ENCODE assay signal across 1 cellular context in the genomic region with DNA sequence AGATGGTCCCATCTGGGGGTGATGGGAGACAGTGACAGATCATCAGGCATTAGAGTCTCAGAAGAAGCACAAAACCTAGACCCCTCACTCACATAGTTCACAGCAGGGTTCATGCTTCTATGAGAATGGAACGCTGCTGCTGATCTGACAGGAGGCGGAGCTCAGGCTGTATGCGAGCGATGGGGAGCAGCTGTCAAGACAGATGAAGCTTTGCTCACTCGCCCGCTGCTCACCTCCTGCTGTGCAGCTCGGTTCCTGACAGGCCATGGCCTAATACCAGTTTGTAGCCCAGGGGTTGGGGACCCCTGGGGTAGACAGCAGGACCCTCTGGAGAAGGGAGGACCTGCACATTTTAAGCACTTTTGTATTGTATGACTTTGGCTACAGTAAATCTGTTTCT.
TF ChIP-seq lines count a peak whose summit lies in the region.

No MANE protein-coding gene starts in this region.

TF ChIP-seq in SK-N-SH treated with all-trans-retinoic acid at 6 μM for 48 hours, 23 proteins besides CTCF, POLR2A, EP300 and RAD21 (continued from another document):
- TF ChIP-seq, protein P1, sequence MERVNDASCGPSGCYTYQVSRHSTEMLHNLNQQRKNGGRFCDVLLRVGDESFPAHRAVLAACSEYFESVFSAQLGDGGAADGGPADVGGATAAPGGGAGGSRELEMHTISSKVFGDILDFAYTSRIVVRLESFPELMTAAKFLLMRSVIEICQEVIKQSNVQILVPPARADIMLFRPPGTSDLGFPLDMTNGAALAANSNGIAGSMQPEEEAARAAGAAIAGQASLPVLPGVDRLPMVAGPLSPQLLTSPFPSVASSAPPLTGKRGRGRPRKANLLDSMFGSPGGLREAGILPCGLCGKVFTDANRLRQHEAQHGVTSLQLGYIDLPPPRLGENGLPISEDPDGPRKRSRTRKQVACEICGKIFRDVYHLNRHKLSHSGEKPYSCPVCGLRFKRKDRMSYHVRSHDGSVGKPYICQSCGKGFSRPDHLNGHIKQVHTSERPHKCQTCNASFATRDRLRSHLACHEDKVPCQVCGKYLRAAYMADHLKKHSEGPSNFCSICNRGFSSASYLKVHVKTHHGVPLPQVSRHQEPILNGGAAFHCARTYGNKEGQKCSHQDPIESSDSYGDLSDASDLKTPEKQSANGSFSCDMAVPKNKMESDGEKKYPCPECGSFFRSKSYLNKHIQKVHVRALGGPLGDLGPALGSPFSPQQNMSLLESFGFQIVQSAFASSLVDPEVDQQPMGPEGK (CRISPR knock-in tag; IDR thresholded peaks at IDR 0.05; ENCODE audit: borderline replicate concordance) = no peak
- no peak for TF ChIP-seq ARNTL (CRISPR knock-in tag; IDR thresholded peaks at IDR 0.05; ENCODE audit: borderline replicate concordance, low read depth)
- TF ChIP-seq ZNF70 (CRISPR knock-in tag; IDR thresholded peaks at IDR 0.05) = no peak
- TF ChIP-seq TCF4 (CRISPR knock-in tag; IDR thresholded peaks at IDR 0.05; ENCODE audit: borderline replicate concordance) = no peak
